8 cellular contexts compared by ENCODE assay signal in genomic region chr10:14648936-14649335, GRCh38.
DNase-seq lines count a peak whose midpoint lies in the region; ATAC-seq and TF ChIP-seq lines count a peak whose summit lies in the region.

No MANE protein-coding gene starts in this region.

- H3K9me3 Mint-ChIP-seq in CD8-positive, alpha-beta T cell, result no peaks in the 10 kb centered on the region
- H3K9me3 Mint-ChIP-seq in Caco-2 (ENCODE audit: unreplicated experiment), result peaks cover 12% of the 10 kb centered on the region

- POLR2A ChIA-PET in CD8-positive, alpha-beta T cell (lab: Charles Lee), result interaction anchor here (0.6 to 1.0 kb wide), 4 partner anchors 12 to 79 kb away, joined by 3 to 4 read pairs (median 4); no protein-coding TSS in a partner anchor
- POLR2A ChIA-PET in Caco-2 (lab: Charles Lee), result no interaction called here

- intact Hi-C loops in CD8-positive, alpha-beta T cell (cut with DNase I, micrococcal nuclease), result loop anchor here (1.0 to 5.0 kb wide), 9 partner anchors 44 to 862 kb away; partner anchors contain the start of genes CDNF (in 1 of the 2), HSPA14 (in 1 of the 2), MSANTD7 (in 1 of the 2) and SUV39H2 (in 1 of the 2)
- intact Hi-C loops in Caco-2 (cut with micrococcal nuclease; ENCODE audit: unreplicated experiment), result no loop called here

- H3K4me1 Mint-ChIP-seq in CD8-positive, alpha-beta T cell (ENCODE audit: low read depth), result peaks cover 54% of the 10 kb centered on the region
- H3K4me1 Mint-ChIP-seq in Caco-2 (ENCODE audit: low read depth, unreplicated experiment), result peaks cover 12% of the 10 kb centered on the region

- BruUV-seq in Caco-2 (replicated peaks; lab: Mats Ljungman, UMichigan), result no TSS peak

- no peak for ATAC-seq in CD8-positive, alpha-beta T cell
- ATAC-seq in GM21576 (IDR thresholded peaks at IDR 0.05; ENCODE audit: unreplicated experiment) (no peak), GM21360 (IDR thresholded peaks at IDR 0.05; ENCODE audit: unreplicated experiment) (no peak)

- no peaks in the 10 kb centered on the region for H3K27me3 ChIP-seq in CD8-positive, alpha-beta T cell (ENCODE audit: insufficient read depth, low read length)
- H3K27me3 ChIP-seq in duodenal mucosa (ENCODE audit: control insufficient read depth in 1 of 2, insufficient read depth in 2 of 2, low read length in 2 of 2), result no peaks in the 10 kb centered on the region
- H3K27me3 ChIP-seq in osteoblast (ENCODE audit: insufficient read depth, low read length), result no peaks in the 10 kb centered on the region
- no peaks in the 10 kb centered on the region for H3K27me3 ChIP-seq in Caco-2 (replicated peaks; ENCODE audit: control insufficient read depth, insufficient read depth, low read length)

- peaks cover 32% of the 10 kb centered on the region for H3K4me1 ChIP-seq in CD8-positive, alpha-beta T cell (ENCODE audit: insufficient read depth, low read length)
- peaks cover 22 to 25% of the 10 kb centered on the region in 2 donors for H3K4me1 ChIP-seq in duodenal mucosa (ENCODE audit: control insufficient read depth in 1 of 2, insufficient read depth in 2 of 2, low read length in 2 of 2)
- peaks cover 19% of the 10 kb centered on the region for H3K4me1 ChIP-seq in osteoblast (ENCODE audit: insufficient read depth, low read length)
- peaks cover 19% of the 10 kb centered on the region for H3K4me1 ChIP-seq in Caco-2

- H3K9me3 ChIP-seq in CD8-positive, alpha-beta T cell (ENCODE audit: low read length), result no peaks in the 10 kb centered on the region
- no peaks in the 10 kb centered on the region for H3K9me3 ChIP-seq in duodenal mucosa (ENCODE audit: control insufficient read depth in 1 of 2, low read length in 2 of 2)
- H3K9me3 ChIP-seq in osteoblast (ENCODE audit: low read depth, low read length), result no peaks in the 10 kb centered on the region
- H3K9me3 ChIP-seq in Caco-2, result peaks cover 11% of the 10 kb centered on the region

- no peak for TF ChIP-seq CTCF in CD8-positive, alpha-beta T cell (IDR thresholded peaks at IDR 0.05)
- TF ChIP-seq CTCF in osteoblast (IDR thresholded peaks at IDR 0.05; ENCODE audit: extremely low read depth, low read depth, low read length) (no peak), Caco-2 (IDR thresholded peaks at IDR 0.05; ENCODE audit: insufficient read depth in 1 of 2, low read depth in 1 of 2, low read length in 1 of 2, severe bottlenecking in 1 of 2, unreplicated experiment in 1 of 2) (no peak)

- H3K4me3 Mint-ChIP-seq in CD8-positive, alpha-beta T cell, result peak overlapping the region; percentile 86
- H3K4me3 Mint-ChIP-seq in Caco-2 (ENCODE audit: unreplicated experiment), result no peak overlapping the region

- H3K36me3 ChIP-seq in CD8-positive, alpha-beta T cell (ENCODE audit: insufficient read depth, low read length), result no peaks in the 10 kb centered on the region
- H3K36me3 ChIP-seq in duodenal mucosa (ENCODE audit: control insufficient read depth in 1 of 2, insufficient read depth in 2 of 2, low read length in 2 of 2) (no peaks in the 10 kb centered on the region), osteoblast (ENCODE audit: insufficient read depth, low read length) (no peaks in the 10 kb centered on the region), Caco-2 (ENCODE audit: control insufficient read depth, insufficient read depth, low read length) (no peaks in the 10 kb centered on the region)

- H3K79me2 ChIP-seq in osteoblast (ENCODE audit: insufficient read depth, low read length), result no peaks in the 10 kb centered on the region

- H3K9ac ChIP-seq in duodenal mucosa (ENCODE audit: low read depth in 1 of 2, low read length in 2 of 2), result peak overlapping the region in 1 of 2 donors; percentile 61

- CTCF ChIA-PET in CD8-positive, alpha-beta T cell (lab: Charles Lee), result interaction anchor here (0.9 kb wide), 1 partner anchor 86 kb away, joined by 3 read pairs; no protein-coding TSS in a partner anchor
- CTCF ChIA-PET in Caco-2 (lab: Charles Lee), result no interaction called here

- H3K27ac Mint-ChIP-seq in CD8-positive, alpha-beta T cell, result peak overlapping the region; percentile 99
- H3K27ac Mint-ChIP-seq in Caco-2 (ENCODE audit: unreplicated experiment), result no peak overlapping the region

- no peak for DNase-seq in CD8-positive, alpha-beta T cell
- DNase-seq in NCI-H146 (lab: John Stamatoyannopoulos, UW) (peak; percentile 47), osteoblast (ENCODE audit: insufficient read length, low spot score, missing footprints) (no peak), Caco-2 (no peak), glomerular visceral epithelial cell (ENCODE audit: extremely low spot score) (no peak)

- H3K4me3 ChIP-seq in CD8-positive, alpha-beta T cell (ENCODE audit: low read depth, low read length), result no peak overlapping the region
- peak overlapping the region in 1 of 2 donors; percentile 33 for H3K4me3 ChIP-seq in duodenal mucosa (ENCODE audit: low read depth in 1 of 2, low read length in 2 of 2)
- no peak overlapping the region for H3K4me3 ChIP-seq in osteoblast (ENCODE audit: insufficient read depth, low read length)
- H3K4me3 ChIP-seq in Caco-2 (ENCODE audit: low read depth, low read length), result no peak overlapping the region

- H3K4me2 ChIP-seq in osteoblast (ENCODE audit: insufficient read depth, low read length), result peak overlapping the region; percentile 5

- peak overlapping the region; percentile 20 for H2AFZ ChIP-seq in osteoblast (ENCODE audit: low read length)

- no peaks in the 10 kb centered on the region for H3K36me3 Mint-ChIP-seq in CD8-positive, alpha-beta T cell
- peaks cover 7% of the 10 kb centered on the region for H3K36me3 Mint-ChIP-seq in Caco-2 (ENCODE audit: insufficient read depth, unreplicated experiment)

- no peaks in the 10 kb centered on the region for H4K20me1 ChIP-seq in osteoblast (ENCODE audit: insufficient read depth, low read length)

- no peaks in the 10 kb centered on the region for H3K27me3 Mint-ChIP-seq in CD8-positive, alpha-beta T cell (ENCODE audit: low read depth)
- no peaks in the 10 kb centered on the region for H3K27me3 Mint-ChIP-seq in Caco-2 (ENCODE audit: insufficient read depth, unreplicated experiment)

- H3K27ac ChIP-seq in CD8-positive, alpha-beta T cell (ENCODE audit: low read depth, low read length), result peak overlapping the region; percentile 89
- peak overlapping the region; percentile 60 for H3K27ac ChIP-seq in duodenal mucosa (ENCODE audit: low read depth, low read length)
- H3K27ac ChIP-seq in osteoblast (ENCODE audit: low read depth, low read length), result peak overlapping the region; percentile 62
